10 cellular contexts compared by ENCODE assay signal in the genomic region with DNA sequence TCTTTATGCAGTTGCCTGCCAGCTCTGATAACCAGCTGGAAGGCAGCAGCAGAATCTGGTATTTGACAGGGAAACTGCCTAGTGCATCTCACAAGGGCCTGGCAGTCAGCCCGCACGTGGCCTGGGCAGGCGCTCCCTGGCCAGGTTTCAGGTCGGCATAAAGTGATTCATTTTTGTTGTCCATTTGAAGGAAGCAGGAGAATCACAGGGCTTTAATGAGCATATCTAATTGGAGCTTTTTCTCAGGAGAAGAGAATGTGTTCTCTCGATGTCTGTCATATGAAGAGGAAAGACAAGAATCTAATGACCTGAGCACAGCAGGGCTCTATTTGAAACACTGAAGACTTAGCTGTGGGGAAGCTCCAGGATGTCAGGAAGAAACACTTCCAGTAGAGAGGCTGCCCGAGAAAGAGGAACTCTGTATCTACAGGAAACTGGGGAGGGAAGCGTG.
DNase-seq lines count a peak whose midpoint lies in the region; ATAC-seq, FAIRE-seq and TF ChIP-seq lines count a peak whose summit lies in the region.
"Had no signal": no experiment of that assay in that cellular context is flagged by ENCODE, and none has a peak within 500 bp of the region (broad histone marks: within the 10 kb centered on the region; RNA-seq: fewer than 3 reads in every experiment).

No MANE protein-coding gene starts in this region.

- no peak overlapping the region for H3K9ac ChIP-seq in endodermal cell (ENCODE audit: extremely low read depth, low read length, poor library complexity, severe bottlenecking)

- no peaks in the 10 kb centered on the region for H3K36me3 ChIP-seq in HEK293 (ENCODE audit: control insufficient read depth in 2 of 2, insufficient read depth in 1 of 2, low read length in 2 of 2)
- H3K36me3 ChIP-seq in endodermal cell (ENCODE audit: control insufficient read depth, insufficient read depth, low read length), result no peaks in the 10 kb centered on the region
- no peaks in the 10 kb centered on the region for H3K36me3 ChIP-seq in pancreas
- no peaks in the 10 kb centered on the region for H3K36me3 ChIP-seq in BE2C

- intact Hi-C loops in pancreas (cut with DNase I), result loop anchor here in 1 of 3 donors (10.0 kb wide), 1 partner anchor 92 kb away; no protein-coding TSS in a partner anchor

- H3K27ac ChIP-seq in HEK293 (ENCODE audit: extremely low read depth, low read depth, low read length), result no peak overlapping the region
- H3K27ac ChIP-seq in endodermal cell (ENCODE audit: low read depth, low read length), result no peak overlapping the region
- no peak overlapping the region for H3K27ac ChIP-seq in pancreas

- ATAC-seq in pancreas, result peak in 3 of 4 donors; percentile 25 to 60 (median 35)
- ATAC-seq in HG03442 (IDR thresholded peaks at IDR 0.05; ENCODE audit: unreplicated experiment), result no peak
- no peak for ATAC-seq in activated T-helper 17 cell treated with anti-CD3 and anti-CD28 coated beads, Interleukin-2, amount 50 U/mL, for 72 hours (replicated peaks)

- H3K27ac Mint-ChIP-seq in endodermal cell, result no peak overlapping the region
- no peak overlapping the region for H3K27ac Mint-ChIP-seq in activated T-helper 17 cell treated with anti-CD3 and anti-CD28 coated beads, Interleukin-2, amount 50 U/mL, for 72 hours

- no peaks in the 10 kb centered on the region for H3K9me3 ChIP-seq in HEK293 (ENCODE audit: control insufficient read depth, insufficient read depth, low read depth, low read length)
- H3K9me3 ChIP-seq in endodermal cell (ENCODE audit: control insufficient read depth, low read length), result peaks cover 15% of the 10 kb centered on the region
- no peaks in the 10 kb centered on the region for H3K9me3 ChIP-seq in pancreas
- no peaks in the 10 kb centered on the region for H3K9me3 ChIP-seq in BE2C

- H3K9me3 Mint-ChIP-seq in endodermal cell, result peaks cover 16% of the 10 kb centered on the region
- H3K9me3 Mint-ChIP-seq in activated T-helper 17 cell treated with anti-CD3 and anti-CD28 coated beads, Interleukin-2, amount 50 U/mL, for 72 hours, result peaks cover 5% of the 10 kb centered on the region

- CTCF ChIA-PET in HEK293 (lab: Yijun Ruan, JAX), result interaction anchor here (0.9 to 1.0 kb wide), 2 partner anchors 9 to 12 kb away, joined by 3 to 4 read pairs; no protein-coding TSS in a partner anchor

- no peak overlapping the region for H3K4me3 Mint-ChIP-seq in endodermal cell
- H3K4me3 Mint-ChIP-seq in activated T-helper 17 cell treated with anti-CD3 and anti-CD28 coated beads, Interleukin-2, amount 50 U/mL, for 72 hours, result no peak overlapping the region

- 27 to 39% methylated on average over 5 to 7 of the region's 7 CpGs for WGBS in endodermal cell (ENCODE audit: insufficient coverage in 1 of 2, insufficient read length in 1 of 2), 2 experiments
- 27 to 32% methylated on average over 7 of the region's 7 CpGs for WGBS in pancreas, 2 donors

- POLR2A ChIA-PET in HEK293 (lab: Yijun Ruan, JAX), result no interaction called here

- peaks cover 13% of the 10 kb centered on the region for H3K4me1 Mint-ChIP-seq in endodermal cell
- H3K4me1 Mint-ChIP-seq in activated T-helper 17 cell treated with anti-CD3 and anti-CD28 coated beads, Interleukin-2, amount 50 U/mL, for 72 hours, result no peaks in the 10 kb centered on the region

- TF ChIP-seq CTCF in HEK293 (tag by site-specific recombination; IDR thresholded peaks at IDR 0.05) (no peak), endodermal cell (conservative IDR thresholded peaks at IDR 0.05) (no peak), pancreas (IDR thresholded peaks at IDR 0.05) (no peak), BE2C (IDR thresholded peaks at IDR 0.05; ENCODE audit: low read depth, low read length) (no peak)

- H3K27me3 ChIP-seq in endodermal cell (ENCODE audit: control insufficient read depth, insufficient read depth, low read length, poor library complexity, severe bottlenecking) (no peaks in the 10 kb centered on the region), pancreas (no peaks in the 10 kb centered on the region), BE2C (no peaks in the 10 kb centered on the region)

- no peak overlapping the region for H3K4me3 ChIP-seq in HEK293 (ENCODE audit: low read depth, low read length)
- H3K4me3 ChIP-seq in endodermal cell (ENCODE audit: low read length), result no peak overlapping the region
- H3K4me3 ChIP-seq in pancreas, result no peak overlapping the region
- H3K4me3 ChIP-seq in BE2C (ENCODE audit: low read depth, low read length), result no peak overlapping the region

- H3K36me3 Mint-ChIP-seq in endodermal cell (ENCODE audit: low read depth), result no peaks in the 10 kb centered on the region
- H3K36me3 Mint-ChIP-seq in activated T-helper 17 cell treated with anti-CD3 and anti-CD28 coated beads, Interleukin-2, amount 50 U/mL, for 72 hours (ENCODE audit: low read depth), result no peaks in the 10 kb centered on the region

- no peaks in the 10 kb centered on the region for H3K27me3 Mint-ChIP-seq in endodermal cell (ENCODE audit: insufficient read depth)
- H3K27me3 Mint-ChIP-seq in activated T-helper 17 cell treated with anti-CD3 and anti-CD28 coated beads, Interleukin-2, amount 50 U/mL, for 72 hours, result peaks cover 11% of the 10 kb centered on the region

- H3K4me1 ChIP-seq in HEK293 (ENCODE audit: control insufficient read depth, insufficient read depth, low read length) (no peaks in the 10 kb centered on the region), endodermal cell (ENCODE audit: control insufficient read depth, insufficient read depth, low read length) (peaks cover 7% of the 10 kb centered on the region), pancreas (peaks cover 0 to 2% (median 0%) of the 10 kb centered on the region in 3 donors), BE2C (no peaks in the 10 kb centered on the region)

- FAIRE-seq in pancreas (lab: Jason Lieb, UNC), result no peak

- peak; percentile 95 for DNase-seq in NCI-H2196 treated with DMSO at 0.1 percent for 48 hours (lab: John Stamatoyannopoulos, UW; ENCODE audit: unreplicated experiment)
- peak; percentile 65 for DNase-seq in endodermal cell
- DNase-seq in pancreas, result peak in 5 of 6 donors; percentile 4 to 61 (median 43)
- no peak for DNase-seq in BE2C
- no peak for DNase-seq in hippocampal formation (lab: John Stamatoyannopoulos, UW)
- DNase-seq: NCI-H524, T-helper 2 cell had no signal

TF ChIP-seq in HEK293, 187 proteins besides CTCF, POLR2A, EP300 and RAD21:
- TF ChIP-seq ZNF555 (tag by site-specific recombination; conservative IDR thresholded peaks at IDR 0.05), result no peak
- 0 out of 2 replicates have a peak, but pooled peaks have one; percentile 12 for TF ChIP-seq ZIC2 (tag by site-specific recombination; IDR thresholded peaks at IDR 0.05)

Comparison
In these comparisons a context has a peak if more than half of its experiments do, and no peak if none do; other contexts are left out.
1. DNase-seq: peak in NCI-H2196 treated with DMSO at 0.1 percent for 48 hours (single experiment), endodermal cell (single experiment) and pancreas (5 of 6); none in BE2C (single experiment) and hippocampal formation (0 of 2).
2. ATAC-seq: peak in pancreas (3 of 4); none in HG03442 (single experiment) and activated T-helper 17 cell treated with anti-CD3 and anti-CD28 coated beads, Interleukin-2, amount 50 U/mL, for 72 hours (single experiment).